Comparison of ENCODE assay signal across 16 cellular contexts in genomic region chr2:101848790-101849410, GRCh38.
DNase-seq lines count a peak whose midpoint lies in the region; ATAC-seq and TF ChIP-seq lines count a peak whose summit lies in the region.
"Had no signal": no experiment of that assay in that cellular context is flagged by ENCODE, and none has a peak within 500 bp of the region (broad histone marks: within the 10 kb centered on the region; RNA-seq: fewer than 3 reads in every experiment).

No MANE protein-coding gene starts in this region.

- no peak overlapping the region for H3K27ac ChIP-seq in CD4-positive, alpha-beta T cell (ENCODE audit: low read depth, low read length)
- H3K27ac ChIP-seq in epithelial cell of prostate: peak overlapping the region; percentile 60

- peaks cover 12% of the 10 kb centered on the region for H3K4me1 Mint-ChIP-seq in CD4-positive, alpha-beta T cell (ENCODE audit: low read depth)
- H3K4me1 Mint-ChIP-seq in HFFc6 (ENCODE audit: low read depth) (peaks cover 59% of the 10 kb centered on the region), nephron progenitor cell (peaks cover 6% of the 10 kb centered on the region)

- TF ChIP-seq CTCF in CD4-positive, alpha-beta T cell (IDR thresholded peaks at IDR 0.05): no peak
- TF ChIP-seq CTCF in HFFc6 (IDR thresholded peaks at IDR 0.05) (no peak), nephron progenitor cell (IDR thresholded peaks at IDR 0.05) (no peak)

- no peak for DNase-seq in CD4-positive, alpha-beta T cell
- DNase-seq in HFFc6 (no peak), epithelial cell of prostate (ENCODE audit: low read depth, low spot score) (no peak), nephron progenitor cell (no peak), NCI-H524 treated with DMSO at 0.1 percent for 48 hours (lab: John Stamatoyannopoulos, UW) (no peak), superior temporal gyrus (ENCODE audit: extremely low spot score) (no peak), Ammon's horn (ENCODE audit: low spot score) (no peak)
- DNase-seq: caudate nucleus; COR-L47; effector memory CD4-positive, alpha-beta T cell; HCEC 1CT; NCI-H1105; NCI-H510A treated with DMSO at 0.1 percent for 48 hours; SHP77; stimulated activated CD4-positive, alpha-beta T cell treated with anti-CD3 and anti-CD28 coated beads, Interleukin-1b, Interleukin-23, amount 100 ng/mL, for 48 hours had no signal

- H3K27me3 Mint-ChIP-seq in CD4-positive, alpha-beta T cell: no peaks in the 10 kb centered on the region
- H3K27me3 Mint-ChIP-seq in HFFc6 (ENCODE audit: insufficient read depth) (peaks cover 9% of the 10 kb centered on the region), nephron progenitor cell (ENCODE audit: low read depth, poor library complexity) (no peaks in the 10 kb centered on the region)

- peak overlapping the region; percentile 15 for H3K27ac Mint-ChIP-seq in CD4-positive, alpha-beta T cell
- peak overlapping the region; percentile 75 for H3K27ac Mint-ChIP-seq in HFFc6
- peak overlapping the region; percentile 4 for H3K27ac Mint-ChIP-seq in nephron progenitor cell

- no peak for ATAC-seq in CD4-positive, alpha-beta T cell (ENCODE audit: poor library complexity)
- no peak for ATAC-seq in HG03039 (IDR thresholded peaks at IDR 0.05; ENCODE audit: unreplicated experiment)

- no peaks in the 10 kb centered on the region for H3K9me3 ChIP-seq in CD4-positive, alpha-beta T cell (ENCODE audit: control insufficient read depth, low read length)

- no peaks in the 10 kb centered on the region for H3K27me3 ChIP-seq in CD4-positive, alpha-beta T cell (ENCODE audit: control insufficient read depth, insufficient read depth, low read length)

- intact Hi-C loops in CD4-positive, alpha-beta T cell (cut with DNase I, micrococcal nuclease): no loop called here

- POLR2A ChIA-PET in CD4-positive, alpha-beta T cell (lab: Charles Lee): no interaction called here

- no peak overlapping the region for H3K4me3 Mint-ChIP-seq in CD4-positive, alpha-beta T cell
- H3K4me3 Mint-ChIP-seq in HFFc6 (no peak overlapping the region), nephron progenitor cell (no peak overlapping the region)

- H3K36me3 Mint-ChIP-seq in CD4-positive, alpha-beta T cell (ENCODE audit: low read depth): peaks cover 96% of the 10 kb centered on the region
- H3K36me3 Mint-ChIP-seq in HFFc6 (ENCODE audit: low read depth): peaks cover 30% of the 10 kb centered on the region
- peaks cover 38% of the 10 kb centered on the region for H3K36me3 Mint-ChIP-seq in nephron progenitor cell (ENCODE audit: low read depth)

- no peaks in the 10 kb centered on the region for H3K9me3 Mint-ChIP-seq in CD4-positive, alpha-beta T cell
- H3K9me3 Mint-ChIP-seq in HFFc6: no peaks in the 10 kb centered on the region
- H3K9me3 Mint-ChIP-seq in nephron progenitor cell: no peaks in the 10 kb centered on the region

- CTCF ChIA-PET in CD4-positive, alpha-beta T cell (lab: Charles Lee): no interaction called here

Comparison
In these comparisons a context has a peak if more than half of its experiments do, and no peak if none do; other contexts are left out.
1. H3K27ac Mint-ChIP-seq: peak in every context shown above with its lines; median percentile 75 in HFFc6; 15 in CD4-positive, alpha-beta T cell; 4 in nephron progenitor cell.